ENCODE assay signal across 1 cellular context in genomic region chr20:38204936-38205435, GRCh38.
TF ChIP-seq lines count a peak whose summit lies in the region.

No MANE protein-coding gene starts in this region.

TF ChIP-seq in GM23338, 12 proteins besides CTCF, POLR2A, EP300 and RAD21 (continued from another document):
- TF ChIP-seq ZNF462 (CRISPR knock-in tag; IDR thresholded peaks at IDR 0.05) (no peak), STAT1 (IDR thresholded peaks at IDR 0.05; ENCODE audit: unreplicated experiment) (no peak), EZH2 (IDR thresholded peaks at IDR 0.05; ENCODE audit: low read depth, unreplicated experiment) (no peak), NANOG (IDR thresholded peaks at IDR 0.05; ENCODE audit: borderline replicate concordance) (no peak), ZNF114 (CRISPR knock-in tag; IDR thresholded peaks at IDR 0.05) (no peak), JUNB (IDR thresholded peaks at IDR 0.05; ENCODE audit: unreplicated experiment) (no peak), REST (IDR thresholded peaks at IDR 0.05; ENCODE audit: unreplicated experiment) (no peak)
